22 cellular contexts compared by ENCODE assay signal in the genomic region with DNA sequence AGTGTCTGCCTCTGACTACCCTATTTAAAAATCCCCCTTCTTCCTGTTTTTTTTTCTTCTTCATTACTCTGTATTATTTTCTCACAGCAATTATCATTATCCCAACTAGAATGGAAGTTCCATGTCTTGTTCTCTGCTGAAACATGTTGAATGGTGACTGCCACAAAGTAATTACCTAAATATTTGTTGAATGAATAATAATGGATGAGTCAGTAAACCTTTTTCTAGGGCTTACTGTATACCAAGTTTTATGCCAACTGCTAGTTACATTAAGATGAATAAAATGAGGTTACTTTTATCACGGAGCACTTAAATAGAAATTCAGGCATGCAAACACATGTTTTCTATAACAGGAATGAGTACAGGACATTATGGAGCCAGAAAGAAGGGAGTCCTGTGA.
DNase-seq lines count a peak whose midpoint lies in the region; FAIRE-seq and TF ChIP-seq lines count a peak whose summit lies in the region.
"Had no signal": no experiment of that assay in that cellular context is flagged by ENCODE, and none has a peak within 500 bp of the region (broad histone marks: within the 10 kb centered on the region; RNA-seq: fewer than 3 reads in every experiment).

No MANE protein-coding gene starts in this region.

- H3K9me3 ChIP-seq in MG63 (no peaks in the 10 kb centered on the region), colonic mucosa (no peaks in the 10 kb centered on the region)
- H3K9me3 ChIP-seq: adrenal gland, BE2C, pancreas, transverse colon had no signal

- H3K4me1 ChIP-seq in colonic mucosa: no peaks in the 10 kb centered on the region
- H3K4me1 ChIP-seq: adrenal gland, BE2C, pancreas, transverse colon had no signal

- CTCF ChIA-PET in RWPE1 (lab: Yijun Ruan, JAX): no interaction called here

- TF ChIP-seq CTCF in RWPE1 (conservative IDR thresholded peaks at IDR 0.05; ENCODE audit: low read depth): no peak
- TF ChIP-seq CTCF in colonic mucosa (IDR thresholded peaks at IDR 0.05): no peak

- H3K36me3 ChIP-seq in MG63 (no peaks in the 10 kb centered on the region), colonic mucosa (no peaks in the 10 kb centered on the region)
- H3K36me3 ChIP-seq: adrenal gland, BE2C, pancreas, transverse colon had no signal

- no peak overlapping the region for H3K9ac ChIP-seq in colonic mucosa (ENCODE audit: low read depth in 2 of 2, low read length in 2 of 2)

- intact Hi-C loops in colonic mucosa (cut with DNase I): no loop called here

- H3K27me3 ChIP-seq in MG63 (no peaks in the 10 kb centered on the region), colonic mucosa (no peaks in the 10 kb centered on the region)
- H3K27me3 ChIP-seq: adrenal gland, BE2C, pancreas, transverse colon had no signal

- no peak for TF ChIP-seq POLR2A in H54 (IDR thresholded peaks at IDR 0.05; ENCODE audit: low read depth, low read length)

- no peak for FAIRE-seq in H54 (lab: Jason Lieb, UNC)
- FAIRE-seq: kidney, pancreas had no signal

- H3K27ac ChIP-seq in RWPE1: peak overlapping the region; percentile 86
- H3K27ac ChIP-seq in colonic mucosa: no peak overlapping the region
- H3K27ac ChIP-seq: adrenal gland, pancreas, transverse colon had no signal

- POLR2A ChIA-PET in RWPE1 (lab: Yijun Ruan, JAX; ENCODE audit: low non-redundant PET): no interaction called here

- DNase-seq in H54 (ENCODE audit: insufficient read length, low spot score) (peak; percentile 4), RWPE1 (ENCODE audit: low spot score) (peak; percentile 71), fibroblast of peridontal ligament (ENCODE audit: extremely low read depth) (peak; percentile 2), stromal cell of bone marrow (ENCODE audit: low read depth) (peak; percentile 6), MG63 (no peak), GF-D8 (lab: John Stamatoyannopoulos, UW) (no peak), colonic mucosa (no peak)
- DNase-seq: activated CD4-positive, alpha-beta T cell treated with anti-CD3 and anti-CD28 coated beads, Interleukin-2, amount 10 ng/mL, durations not matched to agents 7 days and 5 days; activated gamma-delta T cell; adrenal gland; BE2C; H7; hypothalamus; IMR-90; kidney; mesendoderm; naive thymus-derived CD4-positive, alpha-beta T cell; NCI-H187 treated with DMSO at 0.1 percent for 48 hours; pancreas; stimulated activated CD4-positive, alpha-beta T cell treated with anti-CD3 and anti-CD28 coated beads, Interleukin-2, amount 100 ng/mL, for 24 hours; stimulated activated naive CD4-positive, alpha-beta T cell treated with Interleukin-2 at 50 U/mL for 16 hours; transverse colon had no signal

- no peak overlapping the region for H3K4me3 ChIP-seq in MG63
- no peak overlapping the region for H3K4me3 ChIP-seq in colonic mucosa
- H3K4me3 ChIP-seq: adrenal gland, pancreas, transverse colon had no signal

Comparison
In these comparisons a context has a peak if more than half of its experiments do, and no peak if none do; other contexts are left out.
1. DNase-seq: peak in H54 (single experiment), RWPE1 (single experiment), fibroblast of peridontal ligament (single experiment) and stromal cell of bone marrow (single experiment); none in MG63 (single experiment), GF-D8 (single experiment) and colonic mucosa (single experiment).